In the genomic region with DNA sequence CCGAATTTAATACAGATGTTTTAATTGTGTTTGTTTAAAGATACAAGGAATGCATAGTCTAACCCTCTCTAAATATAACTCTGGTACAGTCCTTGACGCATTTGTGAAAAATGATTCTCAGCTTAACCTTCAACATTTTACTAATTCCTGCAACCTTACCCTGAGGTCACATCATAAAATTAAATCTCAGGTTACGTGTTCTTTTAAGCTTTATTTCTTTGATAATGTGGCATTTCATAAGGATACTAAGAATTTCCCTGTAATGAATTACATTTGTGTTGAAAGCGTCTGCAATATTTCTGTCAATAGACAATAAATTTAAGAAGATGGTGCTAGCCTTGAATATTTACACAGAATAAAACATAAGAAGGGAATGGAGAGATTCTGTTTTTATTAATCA, we compare ENCODE assay signal across 22 cellular contexts.
"Had no signal": no experiment of that assay in that cellular context is flagged by ENCODE, and none has a peak within 500 bp of the region (broad histone marks: within the 10 kb centered on the region; RNA-seq: fewer than 3 reads in every experiment).

No MANE protein-coding gene starts in this region.

- H3K4me1 Mint-ChIP-seq: neural progenitor cell had no signal

- H3K36me3 Mint-ChIP-seq: natural killer cell treated with Interleukin-12 subunit alpha and Interleukin-12 subunit beta and Interleukin-15 and Interleukin-18, amount 100 ng/mL, for 72 hours; neural progenitor cell had no signal

- H3K4me3 Mint-ChIP-seq: effector memory CD8-positive, alpha-beta T cell; natural killer cell treated with Interleukin-12 subunit alpha and Interleukin-12 subunit beta and Interleukin-15 and Interleukin-18, amount 100 ng/mL, for 72 hours; neural progenitor cell had no signal

- H3K4me3 ChIP-seq: lung, neural progenitor cell, pancreas, stomach, thoracic aorta, transverse colon had no signal

- H3K27ac Mint-ChIP-seq: effector memory CD8-positive, alpha-beta T cell; natural killer cell treated with Interleukin-12 subunit alpha and Interleukin-12 subunit beta and Interleukin-15 and Interleukin-18, amount 100 ng/mL, for 72 hours; neural progenitor cell; progenitor cell of endocrine pancreas had no signal

- DNase-seq: effector memory CD8-positive, alpha-beta T cell; erythroblast; foreskin keratinocyte; kidney; left cardiac atrium; left ventricle myocardium superior; mesenchymal stem cell; midbrain; nucleus accumbens; pancreas; right cardiac atrium; small intestine; stimulated activated CD4-positive, alpha-beta T cell treated with anti-CD3 and anti-CD28 coated beads, Interleukin-12 subunit alpha, Interleukin-12 subunit beta, amount 100 ng/mL, for 4 hours; stimulated activated naive CD4-positive, alpha-beta T cell; stomach; substantia nigra; transverse colon had no signal

- H3K27me3 Mint-ChIP-seq: effector memory CD8-positive, alpha-beta T cell; natural killer cell treated with Interleukin-12 subunit alpha and Interleukin-12 subunit beta and Interleukin-15 and Interleukin-18, amount 100 ng/mL, for 72 hours; progenitor cell of endocrine pancreas had no signal
